1 cellular context compared by ENCODE assay signal in genomic region chr16:22353933-22354541, GRCh38.
TF ChIP-seq lines count a peak whose summit lies in the region.

No MANE protein-coding gene starts in this region.

TF ChIP-seq in SK-N-SH, 30 proteins besides CTCF, POLR2A, EP300 and RAD21 (continued from another document):
- TF ChIP-seq, protein P1, sequence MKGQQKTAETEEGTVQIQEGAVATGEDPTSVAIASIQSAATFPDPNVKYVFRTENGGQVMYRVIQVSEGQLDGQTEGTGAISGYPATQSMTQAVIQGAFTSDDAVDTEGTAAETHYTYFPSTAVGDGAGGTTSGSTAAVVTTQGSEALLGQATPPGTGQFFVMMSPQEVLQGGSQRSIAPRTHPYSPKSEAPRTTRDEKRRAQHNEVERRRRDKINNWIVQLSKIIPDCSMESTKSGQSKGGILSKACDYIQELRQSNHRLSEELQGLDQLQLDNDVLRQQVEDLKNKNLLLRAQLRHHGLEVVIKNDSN (IDR thresholded peaks at IDR 0.05; ENCODE audit: borderline replicate concordance, low read depth), result no peak
